Comparison of ENCODE assay signal across 24 cellular contexts in genomic region chr15:89681146-89681545, GRCh38. TPM values are rescaled to one million over a fixed set of nuclear protein-coding genes. Genes with fewer than 3 reads are reported as not detected.
A peak's percentile ranks its signal among the peaks of the same experiment; 100 is the strongest.
DNase-seq lines count a peak whose midpoint lies in the region; ATAC-seq and TF ChIP-seq lines count a peak whose summit lies in the region.
"Had no signal": no experiment of that assay in that cellular context is flagged by ENCODE, and none has a peak within 500 bp of the region (broad histone marks: within the 10 kb centered on the region; RNA-seq: fewer than 3 reads in every experiment).

No MANE protein-coding gene starts in this region.

- H3K27me3 ChIP-seq in heart left ventricle (no peaks in the 10 kb centered on the region), layer of hippocampus (ENCODE audit: control insufficient read depth, insufficient read depth, low read length) (no peaks in the 10 kb centered on the region), rectal smooth muscle tissue (ENCODE audit: control insufficient read depth, insufficient read depth, low read length) (no peaks in the 10 kb centered on the region), aorta (ENCODE audit: control insufficient read depth in 1 of 2, insufficient read depth in 2 of 2, low read length in 1 of 2) (no peaks in the 10 kb centered on the region)
- H3K27me3 ChIP-seq: dorsolateral prefrontal cortex, neutrophil, suprapubic skin had no signal

- peaks cover 0 to 30% (median 12%) of the 10 kb centered on the region in 12 donors for H3K4me1 ChIP-seq in heart left ventricle
- H3K4me1 ChIP-seq in rectal smooth muscle tissue (ENCODE audit: control insufficient read depth, insufficient read depth, low read length): peaks cover 11% of the 10 kb centered on the region
- H3K4me1 ChIP-seq in aorta (ENCODE audit: control insufficient read depth in 1 of 2, insufficient read depth in 2 of 2, low read length in 2 of 2): peaks cover under 1 to 8% of the 10 kb centered on the region in 2 donors

- H3K4me3 ChIP-seq in heart left ventricle: no peak overlapping the region
- peak overlapping the region; percentile 21 for H3K4me3 ChIP-seq in rectal smooth muscle tissue (ENCODE audit: low read length)
- no peak overlapping the region for H3K4me3 ChIP-seq in aorta (ENCODE audit: low read length in 2 of 2)
- H3K4me3 ChIP-seq: dorsolateral prefrontal cortex, suprapubic skin had no signal

- DNase-seq in heart left ventricle (no peak), cardiac septum (ENCODE audit: low spot score) (no peak), aorta (no peak), LoVo (ENCODE audit: low spot score) (no peak)
- DNase-seq in activated CD8-positive, alpha-beta memory T cell treated with anti-CD3 and anti-CD28 coated beads, Interleukin-2, amount 50 U/mL, for 48 hours: no peak
- DNase-seq: activated CD4-positive, alpha-beta memory T cell treated with anti-CD3 and anti-CD28 coated beads for 36 hours; activated naive CD4-positive, alpha-beta T cell treated with anti-CD3 and anti-CD28 coated beads for 36 hours; activated T-cell treated with anti-CD3 and anti-CD28 coated beads, Interleukin-2, amount 50 U/mL, for 24 hours; dorsolateral prefrontal cortex; erythroblast; H9; NCI-H1930; SIG-M5; stimulated activated CD4-positive, alpha-beta T cell treated with anti-CD3 and anti-CD28 coated beads, Interleukin-4, amount 100 ng/mL, for 24 hours; WERI-Rb-1 had no signal

- no peaks in the 10 kb centered on the region for H3K9me3 ChIP-seq in heart left ventricle
- H3K9me3 ChIP-seq in aorta (ENCODE audit: control insufficient read depth, low read length): no peaks in the 10 kb centered on the region
- H3K9me3 ChIP-seq: neutrophil, suprapubic skin had no signal

- peaks cover 0 to 23% (median 0%) of the 10 kb centered on the region in 9 donors for H3K36me3 ChIP-seq in heart left ventricle
- H3K36me3 ChIP-seq in rectal smooth muscle tissue (ENCODE audit: control insufficient read depth, insufficient read depth, low read length): no peaks in the 10 kb centered on the region
- H3K36me3 ChIP-seq in aorta (ENCODE audit: control insufficient read depth in 1 of 2, insufficient read depth in 2 of 2, low read length in 1 of 2): no peaks in the 10 kb centered on the region
- H3K36me3 ChIP-seq: neutrophil had no signal

- 93% methylated on average over 2 of the region's 2 CpGs for WGBS in heart left ventricle, 4 donors
- 91 to 98% methylated on average over 2 of the region's 2 CpGs for WGBS in aorta, 2 donors

- no peak for TF ChIP-seq CTCF in heart left ventricle (IDR thresholded peaks at IDR 0.05)

- peak in 3 of 4 donors; percentile 6 to 17 (median 15) for ATAC-seq in heart left ventricle
- ATAC-seq in aorta (ENCODE audit: low FRiP score): no peak
- ATAC-seq in HG03571 (IDR thresholded peaks at IDR 0.05; ENCODE audit: unreplicated experiment): no peak

- H3K27ac ChIP-seq in heart left ventricle (peak overlapping the region in 10 of 12 donors; percentile 52 to 90 (median 70)), layer of hippocampus (ENCODE audit: low read depth, low read length) (peak overlapping the region; percentile 38), rectal smooth muscle tissue (ENCODE audit: low read depth, low read length) (peak overlapping the region; percentile 72), aorta (ENCODE audit: low read depth in 1 of 2, low read length in 2 of 2) (peak overlapping the region in 1 of 2 donors; percentile 39)
- H3K27ac ChIP-seq: HL-60, neutrophil, suprapubic skin, WERI-Rb-1 had no signal

- TF ChIP-seq POLR2A in heart left ventricle (IDR thresholded peaks at IDR 0.05): no peak

- no peak overlapping the region for H3K9ac ChIP-seq in rectal smooth muscle tissue (ENCODE audit: low read length)

- intact Hi-C loops in heart left ventricle (cut with DNase I) (no loop called here), cardiac septum (cut with DNase I) (loop anchor here (5.0 kb wide), 1 partner anchor 34 kb away; no protein-coding TSS in a partner anchor), aorta (cut with DNase I) (loop anchor here in 1 of 2 donors (5.0 kb wide), 1 partner anchor 34 kb away; no protein-coding TSS in a partner anchor)

RNA-seq across cellular contexts. Expression of gene PLIN1, which starts 2.0 kb away (rescaled TPM):
- total RNA-seq in heart left ventricle: 100 to 1,000 TPM in 1 of 9 donors, 10 to 100 TPM in 2, 1 to 10 TPM in 4, under 1 TPM in 2; 0.28 to 143 (median 3.3) TPM
- polyA plus RNA-seq in heart left ventricle: 10 to 100 TPM in 1 of 2 donors, 1 to 10 TPM in 1; 6.5 to 11.8 TPM
- 3.9 TPM for total RNA-seq in cardiac septum
- total RNA-seq in aorta: 1 to 10 TPM; 3.0 to 4.1 TPM
- 1 to 10 TPM in 1 of 2 donors, under 1 TPM in 1; 0.38 to 2.3 TPM for polyA plus RNA-seq in aorta
- polyA plus RNA-seq: CD14-positive monocyte, IgD-negative memory B cell had no signal

RNA-seq across cellular contexts. Expression of gene PEX11A, which starts 9.4 kb away (rescaled TPM):
- total RNA-seq in heart left ventricle (10 to 100 TPM in 6 of 9 donors, 1 to 10 TPM in 3; 7.0 to 23.0 (median 10.7) TPM), cardiac septum (5.0 TPM), aorta (1 to 10 TPM; 7.7 to 9.1 TPM)
- polyA plus RNA-seq in heart left ventricle (10 to 100 TPM in 1 of 2 donors, 1 to 10 TPM in 1; 5.9 to 11.0 TPM), aorta (10 to 100 TPM; 10.4 to 13.3 TPM)

RNA-seq across cellular contexts. Expression of gene WDR93, which starts 9.5 kb away (rescaled TPM):
- under 1 TPM in 1 of 9 donors, not detected in 8; 0.21 TPM for total RNA-seq in heart left ventricle
- polyA plus RNA-seq in heart left ventricle: under 1 TPM in 1 of 2 donors, not detected in 1; 0.10 TPM
- not detected for total RNA-seq in cardiac septum
- total RNA-seq in aorta: not detected
- under 1 TPM in 1 of 2 donors, not detected in 1; 0.84 TPM for polyA plus RNA-seq in aorta
- total RNA-seq: A673; activated CD4-positive, alpha-beta memory T cell treated with anti-CD3 and anti-CD28 coated beads for 36 hours; activated naive CD4-positive, alpha-beta T cell treated with anti-CD3 and anti-CD28 coated beads for 36 hours; H9 had no signal
- polyA plus RNA-seq: CD14-positive monocyte, IgD-negative memory B cell had no signal

RNA-seq across cellular contexts. Expression of gene KIF7, which starts 25.9 kb away (rescaled TPM):
- total RNA-seq in heart left ventricle (1 to 10 TPM; 2.7 to 9.2 (median 3.5) TPM), cardiac septum (5.8 TPM), aorta (10 to 100 TPM; 16.5 to 17.5 TPM)
- polyA plus RNA-seq in heart left ventricle (1 to 10 TPM; 1.3 to 3.0 TPM), aorta (10 to 100 TPM in 1 of 2 donors, 1 to 10 TPM in 1; 3.1 to 16.0 TPM)
- polyA plus RNA-seq: CD14-positive monocyte, IgD-negative memory B cell had no signal

Comparison
In these comparisons a context has a peak if more than half of its experiments do, and no peak if none do; other contexts are left out.
1. ATAC-seq: peak in heart left ventricle (3 of 4); none in aorta (single experiment) and HG03571 (single experiment).